In genomic region chr10:62242965-62243646, GRCh38 we compare ENCODE assay signal across 8 cellular contexts. TPM values are rescaled to one million over a fixed set of nuclear protein-coding genes. Genes with fewer than 3 reads are reported as not detected.
A peak's percentile ranks its signal among the peaks of the same experiment; 100 is the strongest.
DNase-seq lines count a peak whose midpoint lies in the region; ATAC-seq, FAIRE-seq and TF ChIP-seq lines count a peak whose summit lies in the region.
"Not testable (repeated sequence)": the region's sequence is repeated elsewhere in the genome, so short reads cannot be mapped to it uniquely, and the experiment has no call there.

No MANE protein-coding gene starts in this region.

- H3K27ac Mint-ChIP-seq in CD4-positive, CD25-positive, alpha-beta regulatory T cell = peak overlapping the region; percentile 94 to 98 (median 95)
- H3K27ac Mint-ChIP-seq in T-helper 1 cell treated with Interleukin-12 subunit alpha and Interleukin-12 subunit beta and Interleukin-4 antibody, amounts not matched to agents 30 μg/mL and 1 μg/mL, for 36 hours = peak overlapping the region; percentile 90

- not testable (repeated sequence) for H3K27me3 Mint-ChIP-seq in CD4-positive, CD25-positive, alpha-beta regulatory T cell; T-helper 1 cell treated with Interleukin-12 subunit alpha and Interleukin-12 subunit beta and Interleukin-4 antibody, amounts not matched to agents 30 μg/mL and 1 μg/mL, for 36 hours (ENCODE audit: low read depth)

- peaks cover 33 to 54% (median 41%) of the 10 kb centered on the region in 4 donors for H3K4me1 Mint-ChIP-seq in CD4-positive, CD25-positive, alpha-beta regulatory T cell
- H3K4me1 Mint-ChIP-seq in T-helper 1 cell treated with Interleukin-12 subunit alpha and Interleukin-12 subunit beta and Interleukin-4 antibody, amounts not matched to agents 30 μg/mL and 1 μg/mL, for 36 hours (ENCODE audit: low read depth) = peaks cover 36% of the 10 kb centered on the region

- FAIRE-seq in islet of Langerhans (lab: Jason Lieb, UNC) = peak; percentile 99

- H3K4me1 ChIP-seq in CD4-positive, CD25-positive, alpha-beta regulatory T cell (ENCODE audit: control insufficient read depth, insufficient read depth, low read length, poor library complexity, severe bottlenecking) = peaks cover 49% of the 10 kb centered on the region
- peaks cover 6 to 12% of the 10 kb centered on the region in 2 donors for H3K4me1 ChIP-seq in gastrocnemius medialis

- ATAC-seq in CD4-positive, CD25-positive, alpha-beta regulatory T cell (ENCODE audit: low read depth in 2 of 2) = not testable (repeated sequence)
- ATAC-seq in GM19328 (IDR thresholded peaks at IDR 0.05; ENCODE audit: unreplicated experiment) (peak; percentile 68), HG02943 (IDR thresholded peaks at IDR 0.05; ENCODE audit: low read depth, unreplicated experiment) (peak; percentile 84), gastrocnemius medialis (peak; percentile 98)

- peak overlapping the region; percentile 74 for H3K4me3 ChIP-seq in CD4-positive, CD25-positive, alpha-beta regulatory T cell (ENCODE audit: low read depth, low read length)
- H3K4me3 ChIP-seq in cardiac fibroblast (replicated peaks in 1 of 2; ENCODE audit: low read depth in 2 of 2, low read length in 2 of 2) (peak overlapping the region; percentile 11 to 62), gastrocnemius medialis (peak overlapping the region in 2 of 4 donors; percentile 1 to 19)

- H3K4me3 Mint-ChIP-seq in CD4-positive, CD25-positive, alpha-beta regulatory T cell = peak overlapping the region; percentile 34 to 90 (median 72)
- H3K4me3 Mint-ChIP-seq in T-helper 1 cell treated with Interleukin-12 subunit alpha and Interleukin-12 subunit beta and Interleukin-4 antibody, amounts not matched to agents 30 μg/mL and 1 μg/mL, for 36 hours = peak overlapping the region; percentile 75

- H3K36me3 Mint-ChIP-seq in CD4-positive, CD25-positive, alpha-beta regulatory T cell; T-helper 1 cell treated with Interleukin-12 subunit alpha and Interleukin-12 subunit beta and Interleukin-4 antibody, amounts not matched to agents 30 μg/mL and 1 μg/mL, for 36 hours (ENCODE audit: low read depth): not testable (repeated sequence)

- DNase-seq in CD4-positive, CD25-positive, alpha-beta regulatory T cell = peak in 1 of 3 donors; percentile 63
- DNase-seq in LoVo (ENCODE audit: low spot score) (peak; percentile 60), cardiac fibroblast (ENCODE audit: low read depth in 2 of 2) (peak; percentile 94 to 98), gastrocnemius medialis (peak; percentile 14 to 31)

- peak overlapping the region; percentile 76 for H3K27ac ChIP-seq in CD4-positive, CD25-positive, alpha-beta regulatory T cell (ENCODE audit: insufficient read depth, low read length, poor library complexity, severe bottlenecking)
- H3K27ac ChIP-seq in gastrocnemius medialis = peak overlapping the region; percentile 1 to 69 (median 62)

- H3K36me3 ChIP-seq in CD4-positive, CD25-positive, alpha-beta regulatory T cell (ENCODE audit: control insufficient read depth, insufficient read depth, low read length); gastrocnemius medialis: not testable (repeated sequence)

- in situ Hi-C loops in gastrocnemius medialis (cut with MboI; ENCODE audit: low sequenced_read_pairs in 4 of 4) = loop anchor here in 3 of 4 donors (5.0 to 25.0 kb wide), 4 partner anchors 131 to 346 kb away; no protein-coding TSS in a partner anchor

- not testable (repeated sequence) for H3K9me3 ChIP-seq in CD4-positive, CD25-positive, alpha-beta regulatory T cell (ENCODE audit: control insufficient read depth in 2 of 2, low read length in 2 of 2); gastrocnemius medialis

- H3K27me3 ChIP-seq in CD4-positive, CD25-positive, alpha-beta regulatory T cell (ENCODE audit: control insufficient read depth, insufficient read depth, low read length); gastrocnemius medialis: not testable (repeated sequence)

- TF ChIP-seq CTCF in cardiac fibroblast (IDR thresholded peaks at IDR 0.05; ENCODE audit: low read depth, low read length); gastrocnemius medialis (IDR thresholded peaks at IDR 0.05 in 4 of 5, conservative IDR thresholded peaks at IDR 0.05 in 1 of 5): not testable (repeated sequence)

- intact Hi-C loops in gastrocnemius medialis (cut with DNase I; ENCODE audit: low total_unique reads) = loop anchor here (5.0 to 10.0 kb wide), 2 partner anchors 146 to 1428 kb away; no protein-coding TSS in a partner anchor

- not testable (repeated sequence) for TF ChIP-seq POLR2A in gastrocnemius medialis (IDR thresholded peaks at IDR 0.05)

- not testable (repeated sequence) for H3K9me3 Mint-ChIP-seq in CD4-positive, CD25-positive, alpha-beta regulatory T cell; T-helper 1 cell treated with Interleukin-12 subunit alpha and Interleukin-12 subunit beta and Interleukin-4 antibody, amounts not matched to agents 30 μg/mL and 1 μg/mL, for 36 hours

RNA-seq across cellular contexts. Expression of gene RTKN2, which starts 25.5 kb away (rescaled TPM):
- total RNA-seq in CD4-positive, CD25-positive, alpha-beta regulatory T cell = 99.5 TPM
- polyA plus RNA-seq in CD4-positive, CD25-positive, alpha-beta regulatory T cell = 10 to 100 TPM; 38.0 to 64.2 (median 60.4) TPM
- total RNA-seq in gastrocnemius medialis = not detected

Comparison
In these comparisons a context has a peak if more than half of its experiments do, and no peak if none do; other contexts are left out.
1. RNA of gene RTKN2, which starts 25.5 kb away (total RNA-seq): 99.5 TPM in CD4-positive, CD25-positive, alpha-beta regulatory T cell (single experiment); not detected in gastrocnemius medialis; every median in the first group is over 10 times any median in the second.